ENCODE assay signal across 12 cellular contexts in genomic region chr2:239113164-239113563, GRCh38.
DNase-seq lines count a peak whose midpoint lies in the region; TF ChIP-seq lines count a peak whose summit lies in the region.
"Had no signal": no experiment of that assay in that cellular context is flagged by ENCODE, and none has a peak within 500 bp of the region (broad histone marks: within the 10 kb centered on the region; RNA-seq: fewer than 3 reads in every experiment).

No MANE protein-coding gene starts in this region.

- no peak for TF ChIP-seq CTCF in tibial nerve (IDR thresholded peaks at IDR 0.05)

- DNase-seq in NCI-H1417 (lab: John Stamatoyannopoulos, UW), result peak in 2 of 3 experiments; percentile 39 to 58
- DNase-seq in NCI-H1417 treated with DMSO at 0.1 percent for 48 hours (lab: John Stamatoyannopoulos, UW), result no peak
- peak; percentile 6 for DNase-seq in fibroblast of gingiva (ENCODE audit: low read depth)
- peak; percentile 28 for DNase-seq in mucosa of gallbladder (ENCODE audit: low spot score)
- DNase-seq in tibial nerve (ENCODE audit: low spot score in 2 of 2), result no peak
- DNase-seq in activated CD8-positive, alpha-beta memory T cell treated with anti-CD3 and anti-CD28 coated beads, Interleukin-2, amount 50 U/mL, for 48 hours, result no peak
- no peak for DNase-seq in HPDE6-E6E7 (ENCODE audit: extremely low spot score)
- no peak for DNase-seq in COR-L47 (lab: John Stamatoyannopoulos, UW)
- DNase-seq: cortex of kidney; naive B cell; stimulated activated CD4-positive, alpha-beta T cell treated with anti-CD3 and anti-CD28 coated beads, Interleukin-15, amount 100 ng/mL, for 24 hours had no signal

- H3K36me3 ChIP-seq in tibial nerve, result peaks cover 0 to 55% (median 0%) of the 10 kb centered on the region in 3 donors

- no peaks in the 10 kb centered on the region for H3K27me3 ChIP-seq in tibial nerve

- H3K4me3 ChIP-seq in tibial nerve, result no peak overlapping the region

- 23 to 39% methylated on average over 12 of the region's 12 CpGs for WGBS in tibial nerve, 2 donors

- H3K27ac ChIP-seq in tibial nerve, result peak overlapping the region; percentile 70 to 93 (median 81)
- H3K27ac ChIP-seq: 22Rv1 had no signal

- TF ChIP-seq POLR2A in tibial nerve (IDR thresholded peaks at IDR 0.05), result peak in 1 of 2 donors; percentile 26

- no peak for TF ChIP-seq EP300 in tibial nerve (IDR thresholded peaks at IDR 0.05)

- H3K9me3 ChIP-seq in tibial nerve, result no peaks in the 10 kb centered on the region

- peaks cover 0 to 66% (median 26%) of the 10 kb centered on the region in 4 donors for H3K4me1 ChIP-seq in tibial nerve

Comparison
In these comparisons a context has a peak if more than half of its experiments do, and no peak if none do; other contexts are left out.
1. DNase-seq: peak in NCI-H1417 (2 of 3), fibroblast of gingiva (single experiment) and mucosa of gallbladder (single experiment); none in NCI-H1417 treated with DMSO at 0.1 percent for 48 hours (single experiment), tibial nerve (0 of 2), activated CD8-positive, alpha-beta memory T cell treated with anti-CD3 and anti-CD28 coated beads, Interleukin-2, amount 50 U/mL, for 48 hours (single experiment), HPDE6-E6E7 (single experiment) and COR-L47 (single experiment).